ENCODE assay signal across 12 cellular contexts in genomic region chr2:7685342-7686015, GRCh38.
DNase-seq lines count a peak whose midpoint lies in the region; ATAC-seq, FAIRE-seq and TF ChIP-seq lines count a peak whose summit lies in the region.
"Had no signal": no experiment of that assay in that cellular context is flagged by ENCODE, and none has a peak within 500 bp of the region (broad histone marks: within the 10 kb centered on the region; RNA-seq: fewer than 3 reads in every experiment).

No MANE protein-coding gene starts in this region.

- ATAC-seq in stimulated activated effector memory CD8-positive, alpha-beta T cell treated with anti-CD3 and anti-CD28 coated beads, Interleukin-12 subunit alpha, Interleukin-12 subunit beta, amount 100 ng/mL, for 72 hours: no peak

- H3K9me3 Mint-ChIP-seq in stimulated activated effector memory CD8-positive, alpha-beta T cell treated with anti-CD3 and anti-CD28 coated beads, Interleukin-12 subunit alpha, Interleukin-12 subunit beta, amount 100 ng/mL, for 72 hours: no peaks in the 10 kb centered on the region

- no peak overlapping the region for H3K4me3 Mint-ChIP-seq in stimulated activated effector memory CD8-positive, alpha-beta T cell treated with anti-CD3 and anti-CD28 coated beads, Interleukin-12 subunit alpha, Interleukin-12 subunit beta, amount 100 ng/mL, for 72 hours

- DNase-seq in GM04503 (ENCODE audit: low read depth) (peak; percentile 65), adipocyte (ENCODE audit: low read depth) (peak; percentile 73), fibroblast of the aortic adventitia (ENCODE audit: low read depth) (peak; percentile 60), D721Med (ENCODE audit: insufficient read length, low spot score) (no peak), 8988T (no peak), DMS153 (lab: John Stamatoyannopoulos, UW) (no peak)
- no peak for DNase-seq in stimulated activated effector memory CD8-positive, alpha-beta T cell treated with anti-CD3 and anti-CD28 coated beads, Interleukin-12 subunit alpha, Interleukin-12 subunit beta, amount 100 ng/mL, for 72 hours (ENCODE audit: low spot score in 2 of 2)
- DNase-seq: activated naive CD4-positive, alpha-beta T cell treated with Interleukin-2 at 50 U/mL for 16 hours; effector memory CD4-positive, alpha-beta T cell; NCI-H510A; tibial artery had no signal

- H3K4me3 ChIP-seq in adipocyte (ENCODE audit: low read length) (no peak overlapping the region), fibroblast of the aortic adventitia (ENCODE audit: low read depth, low read length) (no peak overlapping the region)
- H3K4me3 ChIP-seq: tibial artery had no signal

- FAIRE-seq in D721Med (lab: Jason Lieb, UNC): no peak

- peak overlapping the region; percentile 67 for H3K27ac Mint-ChIP-seq in stimulated activated effector memory CD8-positive, alpha-beta T cell treated with anti-CD3 and anti-CD28 coated beads, Interleukin-12 subunit alpha, Interleukin-12 subunit beta, amount 100 ng/mL, for 72 hours

- no peaks in the 10 kb centered on the region for H3K27me3 ChIP-seq in adipocyte (replicated peaks; ENCODE audit: control insufficient read depth, insufficient read depth, low read length)
- H3K27me3 ChIP-seq: neutrophil, tibial artery had no signal

- H3K36me3 Mint-ChIP-seq in stimulated activated effector memory CD8-positive, alpha-beta T cell treated with anti-CD3 and anti-CD28 coated beads, Interleukin-12 subunit alpha, Interleukin-12 subunit beta, amount 100 ng/mL, for 72 hours: no peaks in the 10 kb centered on the region

- H3K9ac ChIP-seq in adipocyte (ENCODE audit: low read length): peak overlapping the region; percentile 27

- no peaks in the 10 kb centered on the region for H3K4me1 Mint-ChIP-seq in stimulated activated effector memory CD8-positive, alpha-beta T cell treated with anti-CD3 and anti-CD28 coated beads, Interleukin-12 subunit alpha, Interleukin-12 subunit beta, amount 100 ng/mL, for 72 hours

- peaks cover 16% of the 10 kb centered on the region for H3K4me1 ChIP-seq in adipocyte (ENCODE audit: control insufficient read depth, insufficient read depth, low read length)
- H3K4me1 ChIP-seq: tibial artery had no signal

- TF ChIP-seq CTCF in fibroblast of the aortic adventitia (IDR thresholded peaks at IDR 0.05; ENCODE audit: insufficient read depth, low read length) (no peak), D721Med (IDR thresholded peaks at IDR 0.05; ENCODE audit: insufficient read depth, missing control alignments) (no peak)

- H3K36me3 ChIP-seq in adipocyte (ENCODE audit: control insufficient read depth, insufficient read depth, low read length, severe bottlenecking): no peaks in the 10 kb centered on the region
- H3K36me3 ChIP-seq: neutrophil, tibial artery had no signal

- no peaks in the 10 kb centered on the region for H3K9me3 ChIP-seq in adipocyte (ENCODE audit: control insufficient read depth, low read length)
- H3K9me3 ChIP-seq: neutrophil, tibial artery had no signal

Comparison
In these comparisons a context has a peak if more than half of its experiments do, and no peak if none do; other contexts are left out.
1. DNase-seq: peak in GM04503 (single experiment), adipocyte (single experiment) and fibroblast of the aortic adventitia (single experiment); none in stimulated activated effector memory CD8-positive, alpha-beta T cell treated with anti-CD3 and anti-CD28 coated beads, Interleukin-12 subunit alpha, Interleukin-12 subunit beta, amount 100 ng/mL, for 72 hours (0 of 2), D721Med (single experiment), 8988T (single experiment) and DMS153 (single experiment).